In genomic region chr17:77808663-77809425, GRCh38 we compare ENCODE assay signal across 18 cellular contexts.
DNase-seq lines count a peak whose midpoint lies in the region; ATAC-seq, FAIRE-seq and TF ChIP-seq lines count a peak whose summit lies in the region.
"Had no signal": no experiment of that assay in that cellular context is flagged by ENCODE, and none has a peak within 500 bp of the region (broad histone marks: within the 10 kb centered on the region; RNA-seq: fewer than 3 reads in every experiment).

No MANE protein-coding gene starts in this region.

- no peak for FAIRE-seq in H1 (lab: Jason Lieb, UNC)
- no peak for FAIRE-seq in H54 (lab: Jason Lieb, UNC)
- FAIRE-seq: D721Med, G401.6 had no signal

- no peak for ATAC-seq in SK-N-SH treated with all-trans-retinoic acid at 6 μM for 48 hours
- ATAC-seq: CD8-positive, alpha-beta T cell; GM23338 had no signal

- H3K9me3 ChIP-seq in SK-N-SH = no peaks in the 10 kb centered on the region
- no peaks in the 10 kb centered on the region for H3K9me3 ChIP-seq in H1 (ENCODE audit: insufficient read depth in 2 of 2, low read depth in 1 of 2, low read length in 1 of 2)
- H3K9me3 ChIP-seq: HAP-1 had no signal

- H3K4me1 ChIP-seq in SK-N-SH (ENCODE audit: control insufficient read depth in 1 of 2, insufficient read depth in 2 of 2, low read depth in 1 of 2, low read length in 1 of 2) (peaks cover 5 to 7% of the 10 kb centered on the region in 2 experiments; a peak in 2 of 4 replicates), H1 (replicated peaks in 1 of 4; ENCODE audit: control insufficient read depth in 3 of 4, insufficient read depth in 4 of 4, low read length in 3 of 4) (peaks cover 3 to 16% (median 9%) of the 10 kb centered on the region in 4 experiments)

- no peak overlapping the region for H3K23ac ChIP-seq in H1 (ENCODE audit: insufficient read length)

- no peak for TF ChIP-seq POLR2A in H1 (IDR thresholded peaks at IDR 0.05; ENCODE audit: control extremely low read depth in 1 of 2, low read depth in 2 of 2, low read length in 2 of 2)
- TF ChIP-seq POLR2A in H54 (IDR thresholded peaks at IDR 0.05; ENCODE audit: low read depth, low read length) = no peak

- TF ChIP-seq CTCF in SK-N-SH (IDR thresholded peaks at IDR 0.05) (no peak), H1 (IDR thresholded peaks at IDR 0.05; ENCODE audit: control extremely low read depth in 1 of 3, insufficient read depth in 1 of 3, low read depth in 1 of 3, low read length in 3 of 3) (no peak)

- no peak overlapping the region for H2BK15ac ChIP-seq in H1 (ENCODE audit: low read length)

- H3K27me3 ChIP-seq in SK-N-SH (ENCODE audit: insufficient read depth) (no peaks in the 10 kb centered on the region), H1 (replicated peaks in 1 of 4; ENCODE audit: control insufficient read depth in 3 of 4, extremely low read depth in 1 of 4, insufficient read depth in 3 of 4, low read length in 3 of 4) (peaks cover 0 to 7% (median 0%) of the 10 kb centered on the region in 4 experiments; a peak in 4 of 7 replicates)

- H2AFZ ChIP-seq in SK-N-SH (ENCODE audit: low read depth) (no peak overlapping the region), H1 (ENCODE audit: low read length) (no peak overlapping the region)
- H2AFZ ChIP-seq: GM23338 had no signal

- H3K79me2 ChIP-seq in SK-N-SH (ENCODE audit: insufficient read depth) (no peaks in the 10 kb centered on the region), H1 (ENCODE audit: control insufficient read depth in 1 of 2, insufficient read depth in 2 of 2, low read length in 2 of 2) (no peaks in the 10 kb centered on the region)

- no peak overlapping the region for H3K27ac ChIP-seq in SK-N-SH (ENCODE audit: low read depth in 2 of 2, low read length in 1 of 2)
- no peak overlapping the region for H3K27ac ChIP-seq in H1 (ENCODE audit: low read depth, low read length)
- H3K27ac ChIP-seq: 22Rv1 had no signal

- DNase-seq in SK-N-SH = no peak
- DNase-seq in M059J (ENCODE audit: low read depth) = peak; percentile 16
- DNase-seq in H1 (ENCODE audit: low read depth in 1 of 2, low spot score in 2 of 2) = no peak
- DNase-seq in posterior vena cava (ENCODE audit: low spot score) = peak; percentile 76
- DNase-seq in stimulated activated CD4-positive, alpha-beta T cell treated with anti-CD3 and anti-CD28 coated beads, Interleukin-1b, Interleukin-23, amount 100 ng/mL, for 48 hours = no peak
- DNase-seq in NOMO-1 treated with dmso at 0.1 percent for 144 hours (lab: John Stamatoyannopoulos, UW; ENCODE audit: unreplicated experiment) = no peak
- DNase-seq in H54 (ENCODE audit: insufficient read length, low spot score) = no peak
- DNase-seq: CD8-positive, alpha-beta T cell; COR-L47; DMS153; DMS79 treated with DMSO at 0.1 percent for 48 hours; EL had no signal

- POLR2A ChIA-PET in SK-N-SH (lab: Yijun Ruan, JAX) (no interaction called here), H1 (lab: Charles Lee; ENCODE audit: partially characterized antibody) (no interaction called here)

- H3K4me3 ChIP-seq in SK-N-SH (ENCODE audit: low read depth in 2 of 2, low read length in 1 of 2) = no peak overlapping the region
- H3K4me3 ChIP-seq in H1 (ENCODE audit: extremely low read depth in 1 of 4, insufficient read depth in 2 of 4, low read depth in 3 of 4, low read length in 4 of 4) = no peak overlapping the region
- H3K4me3 ChIP-seq: GM23338, HAP-1 had no signal

- intact Hi-C loops in posterior vena cava (cut with DNase I) = no loop called here

- 0 out of 2 replicates have a peak overlapping the region, but pooled peaks have one; percentile 1 for H2BK20ac ChIP-seq in H1 (ENCODE audit: low read length)

- no peak overlapping the region; the same call in 1 of the 2 replicates for H2AK5ac ChIP-seq in H1 (ENCODE audit: low read depth, low read length)

- H3K79me1 ChIP-seq in H1 (ENCODE audit: low read depth, low read length) = no peaks in the 10 kb centered on the region

- no peaks in the 10 kb centered on the region for H3K36me3 ChIP-seq in SK-N-SH (replicated peaks in 1 of 2; ENCODE audit: control insufficient read depth in 1 of 2, insufficient read depth in 2 of 2, low read length in 1 of 2)
- no peaks in the 10 kb centered on the region for H3K36me3 ChIP-seq in H1 (ENCODE audit: control insufficient read depth in 2 of 4, insufficient read depth in 4 of 4, low read length in 3 of 4)
- H3K36me3 ChIP-seq: HAP-1 had no signal

- H3K14ac ChIP-seq in H1 (ENCODE audit: insufficient read length) = no peak overlapping the region

- H3K18ac ChIP-seq in H1 (ENCODE audit: extremely low read depth, low read length) = no peak overlapping the region

- no peak overlapping the region for H2BK5ac ChIP-seq in H1 (ENCODE audit: low read depth, low read length)

- H3K9me2 ChIP-seq in SK-N-SH = no peaks in the 10 kb centered on the region

- no peak for TF ChIP-seq EP300 in SK-N-SH (IDR thresholded peaks at IDR 0.05; ENCODE audit: borderline replicate concordance in 1 of 2, low read depth in 1 of 2, low read length in 1 of 2)
- no peak for TF ChIP-seq EP300 in H1 (IDR thresholded peaks at IDR 0.05; ENCODE audit: borderline replicate concordance in 1 of 2, low read depth in 2 of 2, low read length in 2 of 2)

- CTCF ChIA-PET in SK-N-SH (lab: Yijun Ruan, JAX) (no interaction called here), H1 (lab: Charles Lee; ENCODE audit: partially characterized antibody) (no interaction called here)

- H3F3A ChIP-seq in SK-N-SH (replicated peaks; ENCODE audit: insufficient read depth) = no peaks in the 10 kb centered on the region

- H3K4ac ChIP-seq in H1 (replicated peaks; ENCODE audit: insufficient read length, low read depth, low read length) = no peak overlapping the region

- no peak overlapping the region for H4K5ac ChIP-seq in H1 (ENCODE audit: insufficient read length, low read depth, low read length)

- no peak overlapping the region for H2BK12ac ChIP-seq in H1 (ENCODE audit: low read depth, low read length)

- H2BK120ac ChIP-seq in H1 (replicated peaks; ENCODE audit: low read depth, low read length) = no peak overlapping the region

- WGBS in SK-N-SH (ENCODE audit: low lambda C conversion rate) = 71% methylated on average over 10 of the region's 10 CpGs
- 85% methylated on average over 10 of the region's 10 CpGs; no CpG with 5 or more reads in 1 of the 2 experiments for WGBS in H1 (ENCODE audit: extremely low coverage in 1 of 2, insufficient coverage in 1 of 2, insufficient read length in 1 of 2, insufficient replicate concordance in 2 of 2, low coverage in 1 of 2, low lambda C conversion rate in 2 of 2, missing lambda C conversion rate in 1 of 2), 2 experiments

- no peak overlapping the region for H3K56ac ChIP-seq in H1 (replicated peaks; ENCODE audit: insufficient read length, low read depth, low read length)

- H3K23me2 ChIP-seq in H1 (ENCODE audit: low read depth, low read length) = peaks cover 7% of the 10 kb centered on the region; the same call in 1 of the 2 replicates

- H4K8ac ChIP-seq in H1 (ENCODE audit: extremely low read depth, insufficient read depth, low read length) = no peak overlapping the region

- no peak overlapping the region for H4K91ac ChIP-seq in H1 (replicated peaks; ENCODE audit: insufficient read length, low read length)

- H3K9ac ChIP-seq in SK-N-SH (no peak overlapping the region), H1 (replicated peaks in 1 of 4; ENCODE audit: extremely low read depth in 1 of 4, low read depth in 3 of 4, low read length in 3 of 4) (no peak overlapping the region)

- TF ChIP-seq RAD21 in SK-N-SH (IDR thresholded peaks at IDR 0.05; ENCODE audit: low read length) = no peak
- no peak for TF ChIP-seq RAD21 in H1 (IDR thresholded peaks at IDR 0.05 in 1 of 2, conservative IDR thresholded peaks at IDR 0.05 in 1 of 2; ENCODE audit: low read depth in 2 of 2, low read length in 2 of 2)

- H4K20me1 ChIP-seq in SK-N-SH (ENCODE audit: insufficient read depth) = no peaks in the 10 kb centered on the region
- H4K20me1 ChIP-seq in H1 (replicated peaks in 1 of 2; ENCODE audit: control insufficient read depth in 1 of 2, insufficient read depth in 2 of 2, low read length in 2 of 2) = peaks cover 0 to 5% of the 10 kb centered on the region in 2 experiments

- H3K4me2 ChIP-seq in SK-N-SH = no peak overlapping the region
- no peak overlapping the region for H3K4me2 ChIP-seq in H1 (ENCODE audit: insufficient read depth in 1 of 2, low read depth in 2 of 2, low read length in 2 of 2)
- H3K4me2 ChIP-seq: GM23338 had no signal

TF ChIP-seq in SK-N-SH, 30 proteins besides CTCF, POLR2A, EP300 and RAD21 (continues in another document):
- TF ChIP-seq YY1 (IDR thresholded peaks at IDR 0.05; ENCODE audit: low read depth) (no peak), USF1 (IDR thresholded peaks at IDR 0.05; ENCODE audit: borderline replicate concordance, low read depth) (peak; percentile 59; the same call in 1 of the 2 replicates), RCOR1 (IDR thresholded peaks at IDR 0.05; ENCODE audit: low read length) (no peak)

TF ChIP-seq in SK-N-SH treated with all-trans-retinoic acid at 6 μM for 48 hours, 23 proteins besides CTCF, POLR2A, EP300 and RAD21 (continues in another document):
- TF ChIP-seq ZFP3 (CRISPR knock-in tag; IDR thresholded peaks at IDR 0.05) = no peak

TF ChIP-seq in H1, 55 proteins besides CTCF, POLR2A, EP300 and RAD21:
- TF ChIP-seq YY1 (IDR thresholded peaks at IDR 0.05; ENCODE audit: low read depth, low read length) (no peak), PHF8 (conservative IDR thresholded peaks at IDR 0.05; ENCODE audit: low read depth, low read length) (no peak), GABPA (IDR thresholded peaks at IDR 0.05; ENCODE audit: borderline replicate concordance, insufficient read depth, low read length) (no peak)

Comparison
In these comparisons a context has a peak if more than half of its experiments do, and no peak if none do; other contexts are left out.
1. DNase-seq: peak in M059J (single experiment) and posterior vena cava (single experiment); none in SK-N-SH (single experiment), H1 (0 of 2), stimulated activated CD4-positive, alpha-beta T cell treated with anti-CD3 and anti-CD28 coated beads, Interleukin-1b, Interleukin-23, amount 100 ng/mL, for 48 hours (single experiment), NOMO-1 treated with dmso at 0.1 percent for 144 hours (single experiment) and H54 (single experiment).